22 cellular contexts compared by ENCODE assay signal in genomic region chr2:46167406-46167805, GRCh38.
DNase-seq lines count a peak whose midpoint lies in the region; ATAC-seq, FAIRE-seq and TF ChIP-seq lines count a peak whose summit lies in the region.
"Had no signal": no experiment of that assay in that cellular context is flagged by ENCODE, and none has a peak within 500 bp of the region (broad histone marks: within the 10 kb centered on the region; RNA-seq: fewer than 3 reads in every experiment).

No MANE protein-coding gene starts in this region.

- H3K27ac ChIP-seq in breast epithelium (no peak overlapping the region), RWPE1 (peak overlapping the region; percentile 36), kidney (ENCODE audit: low read depth in 2 of 2, low read length in 2 of 2) (no peak overlapping the region)
- H3K27ac ChIP-seq: BLaER1 treated with 17β-estradiol and CSF1 and Interleukin-3, amounts not matched to agents 10 nM and 100 nM; SJCRH30 had no signal

- TF ChIP-seq CTCF in MCF 10A (IDR thresholded peaks at IDR 0.05; ENCODE audit: unreplicated experiment) (no peak), breast epithelium (IDR thresholded peaks at IDR 0.05) (no peak), RWPE1 (conservative IDR thresholded peaks at IDR 0.05; ENCODE audit: low read depth) (no peak), kidney (IDR thresholded peaks at IDR 0.05; ENCODE audit: borderline replicate concordance, extremely low read depth, insufficient read depth) (no peak), type B pancreatic cell (conservative IDR thresholded peaks at IDR 0.05) (no peak)

- DNase-seq in MCF 10A (ENCODE audit: unreplicated experiment): peak; percentile 52
- no peak for DNase-seq in breast epithelium (ENCODE audit: low spot score in 2 of 2)
- DNase-seq in RWPE1 (ENCODE audit: low spot score): peak; percentile 61
- peak; percentile 32 for DNase-seq in kidney
- no peak for DNase-seq in type B pancreatic cell (ENCODE audit: extremely low spot score, unreplicated experiment)
- no peak for DNase-seq in GOT3 (lab: John Stamatoyannopoulos, UW)
- no peak for DNase-seq in DMS 273 treated with DMSO at 0.1 percent for 48 hours (lab: John Stamatoyannopoulos, UW)
- DNase-seq: 8988T; CD8-positive, alpha-beta memory T cell; DMS79 treated with DMSO at 0.1 percent for 48 hours; KG1; MG63; NCI-H1105; NCI-H1694; NCI-H345; NCI-H526 treated with DMSO at 0.1 percent for 48 hours; SJCRH30 had no signal

- CTCF ChIA-PET in MCF 10A (lab: Yijun Ruan, JAX) (interaction anchor here (1.4 kb wide), 1 partner anchor 105 kb away, joined by 3 read pairs; no protein-coding TSS in a partner anchor), RWPE1 (lab: Yijun Ruan, JAX) (no interaction called here)

- FAIRE-seq in kidney (lab: Jason Lieb, UNC): no peak
- FAIRE-seq: D721Med, GM12892 had no signal

- intact Hi-C loops in MCF 10A (cut with micrococcal nuclease): no loop called here
- intact Hi-C loops in breast epithelium (cut with DNase I; ENCODE audit: low total_unique reads): no loop called here
- intact Hi-C loops in kidney (cut with DNase I): no loop called here

- POLR2A ChIA-PET in MCF 10A (lab: Yijun Ruan, JAX): no interaction called here
- POLR2A ChIA-PET in RWPE1 (lab: Yijun Ruan, JAX; ENCODE audit: low non-redundant PET): no interaction called here

- no peak overlapping the region for H3K27ac Mint-ChIP-seq in MCF 10A (ENCODE audit: low read depth, unreplicated experiment)
- H3K27ac Mint-ChIP-seq in type B pancreatic cell: no peak overlapping the region
- H3K27ac Mint-ChIP-seq: GM23338 had no signal

- no peak overlapping the region for H3K9ac ChIP-seq in kidney (ENCODE audit: low read length in 2 of 2)
- H3K9ac ChIP-seq: BLaER1 treated with 17β-estradiol and CSF1 and Interleukin-3, amounts not matched to agents 10 nM and 100 nM had no signal

- H3K9me3 Mint-ChIP-seq in MCF 10A (ENCODE audit: unreplicated experiment): no peaks in the 10 kb centered on the region
- no peaks in the 10 kb centered on the region for H3K9me3 Mint-ChIP-seq in type B pancreatic cell
- H3K9me3 Mint-ChIP-seq: CD8-positive, alpha-beta memory T cell; GM23338 had no signal

- H3K36me3 ChIP-seq in breast epithelium: no peaks in the 10 kb centered on the region
- H3K36me3 ChIP-seq in kidney (ENCODE audit: control insufficient read depth in 1 of 2, insufficient read depth in 2 of 2, low read length in 2 of 2): peaks cover 0 to 3% of the 10 kb centered on the region in 2 donors

- H3K4me3 ChIP-seq in breast epithelium (no peak overlapping the region), kidney (ENCODE audit: low read length in 2 of 2) (no peak overlapping the region)
- H3K4me3 ChIP-seq: BLaER1 treated with 17β-estradiol and CSF1 and Interleukin-3, amounts not matched to agents 10 nM and 100 nM; GM23338; MG63; SJCRH30 had no signal

- no peak for TF ChIP-seq POLR2A in breast epithelium (IDR thresholded peaks at IDR 0.05)

- peaks cover 8% of the 10 kb centered on the region for H3K36me3 Mint-ChIP-seq in MCF 10A (ENCODE audit: insufficient read depth, unreplicated experiment)
- peaks cover 3% of the 10 kb centered on the region for H3K36me3 Mint-ChIP-seq in type B pancreatic cell

- H3K4me1 Mint-ChIP-seq in MCF 10A (ENCODE audit: insufficient read depth, unreplicated experiment) (peaks cover 48% of the 10 kb centered on the region), type B pancreatic cell (ENCODE audit: unreplicated experiment) (peaks cover 35% of the 10 kb centered on the region)
- H3K4me1 Mint-ChIP-seq: CD8-positive, alpha-beta memory T cell had no signal

- H3K9me3 ChIP-seq in breast epithelium (no peaks in the 10 kb centered on the region), kidney (ENCODE audit: control insufficient read depth in 1 of 2, low read length in 2 of 2) (no peaks in the 10 kb centered on the region)
- H3K9me3 ChIP-seq: BLaER1 treated with 17β-estradiol and CSF1 and Interleukin-3, amounts not matched to agents 10 nM and 100 nM; MG63; SJCRH30 had no signal

- ATAC-seq in HG03565 (IDR thresholded peaks at IDR 0.05; ENCODE audit: unreplicated experiment): no peak
- ATAC-seq: GM23338 had no signal

- BruUV-seq in MCF 10A (replicated peaks; lab: Mats Ljungman, UMichigan): no TSS peak

- no peaks in the 10 kb centered on the region for H3K27me3 ChIP-seq in breast epithelium
- H3K27me3 ChIP-seq: BLaER1 treated with 17β-estradiol and CSF1 and Interleukin-3, amounts not matched to agents 10 nM and 100 nM; MG63; SJCRH30 had no signal

- peaks cover 6 to 7% of the 10 kb centered on the region in 2 donors for H3K4me1 ChIP-seq in breast epithelium
- peaks cover 10 to 12% of the 10 kb centered on the region in 2 donors for H3K4me1 ChIP-seq in kidney (ENCODE audit: control insufficient read depth in 1 of 2, insufficient read depth in 1 of 2, low read depth in 1 of 2, low read length in 2 of 2)

- H3K4me3 Mint-ChIP-seq in MCF 10A (ENCODE audit: unreplicated experiment) (no peak overlapping the region), type B pancreatic cell (no peak overlapping the region)
- H3K4me3 Mint-ChIP-seq: CD8-positive, alpha-beta memory T cell; GM23338 had no signal

- H3K27me3 Mint-ChIP-seq in MCF 10A (ENCODE audit: insufficient read depth, unreplicated experiment) (no peaks in the 10 kb centered on the region), type B pancreatic cell (no peaks in the 10 kb centered on the region)

Comparison
In these comparisons a context has a peak if more than half of its experiments do, and no peak if none do; other contexts are left out.
1. DNase-seq: peak in MCF 10A (single experiment), RWPE1 (single experiment) and kidney (single experiment); none in breast epithelium (0 of 2), type B pancreatic cell (single experiment), GOT3 (single experiment) and DMS 273 treated with DMSO at 0.1 percent for 48 hours (single experiment).